In genomic region chr11:66123902-66124301, GRCh38 we compare ENCODE assay signal across 2 cellular contexts.
TF ChIP-seq lines count a peak whose summit lies in the region.

No MANE protein-coding gene starts in this region.

TF ChIP-seq in SK-N-SH, 30 proteins besides CTCF, POLR2A, EP300 and RAD21 (continued from another document):
- TF ChIP-seq MAX (IDR thresholded peaks at IDR 0.05; ENCODE audit: low read depth) (no peak), SIN3A (IDR thresholded peaks at IDR 0.05; ENCODE audit: borderline replicate concordance, low read depth, low read length) (no peak)

TF ChIP-seq in SK-N-SH treated with all-trans-retinoic acid at 6 μM for 48 hours, 23 proteins besides CTCF, POLR2A, EP300 and RAD21 (continued from another document):
- no peak for TF ChIP-seq CSRNP3 (CRISPR knock-in tag; IDR thresholded peaks at IDR 0.05)
- no peak for TF ChIP-seq BACH2 (CRISPR knock-in tag; IDR thresholded peaks at IDR 0.05; ENCODE audit: borderline replicate concordance)
